Comparison of ENCODE assay signal across 16 cellular contexts in the genomic region with DNA sequence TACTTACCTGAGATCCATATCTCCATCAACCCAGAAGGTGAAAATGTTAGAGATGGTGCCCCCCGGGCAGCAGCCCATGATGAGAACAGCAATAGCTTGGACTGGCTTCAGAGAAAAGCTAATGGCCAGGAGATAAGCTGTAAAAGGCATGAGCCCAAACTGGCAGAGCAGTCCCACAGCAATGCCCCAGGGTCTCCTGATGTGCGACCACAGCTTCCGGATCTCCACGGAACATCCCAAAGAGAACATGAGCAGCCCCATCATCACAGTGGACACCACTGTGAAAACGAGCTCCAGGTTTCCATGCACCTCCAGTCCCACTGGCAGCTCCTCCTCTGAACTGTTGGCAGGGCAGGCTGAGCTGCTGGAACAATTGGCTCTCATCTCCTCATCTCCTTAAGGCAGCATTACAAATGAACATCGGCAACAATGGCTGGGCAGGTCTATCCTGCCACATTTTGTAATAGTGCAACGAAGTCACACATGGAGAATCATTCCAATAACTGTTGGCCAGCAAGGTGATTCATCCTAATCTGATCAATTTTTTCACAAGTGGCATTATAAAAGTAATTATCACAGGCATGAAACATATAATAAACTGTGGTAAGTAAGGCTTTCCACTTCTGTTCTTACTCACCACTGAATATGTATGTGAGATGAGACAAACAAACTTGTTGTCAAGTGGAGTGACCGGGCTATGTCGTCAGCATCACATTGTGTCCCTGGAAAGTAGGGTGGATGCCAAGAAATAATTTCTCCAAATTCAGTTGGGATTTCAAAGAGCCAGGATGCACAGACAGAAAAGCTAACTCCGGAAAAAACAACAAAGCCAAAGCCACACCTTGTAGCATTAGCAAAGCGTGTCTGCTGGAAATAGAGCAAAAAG. TPM values are rescaled to one million over a fixed set of nuclear protein-coding genes. Genes with fewer than 3 reads are reported as not detected.
A peak's percentile ranks its signal among the peaks of the same experiment; 100 is the strongest.
DNase-seq lines count a peak whose midpoint lies in the region; ATAC-seq and TF ChIP-seq lines count a peak whose summit lies in the region.
"Had no signal": no experiment of that assay in that cellular context is flagged by ENCODE, and none has a peak within 500 bp of the region (broad histone marks: within the 10 kb centered on the region; RNA-seq: fewer than 3 reads in every experiment).

A gene with protein sequence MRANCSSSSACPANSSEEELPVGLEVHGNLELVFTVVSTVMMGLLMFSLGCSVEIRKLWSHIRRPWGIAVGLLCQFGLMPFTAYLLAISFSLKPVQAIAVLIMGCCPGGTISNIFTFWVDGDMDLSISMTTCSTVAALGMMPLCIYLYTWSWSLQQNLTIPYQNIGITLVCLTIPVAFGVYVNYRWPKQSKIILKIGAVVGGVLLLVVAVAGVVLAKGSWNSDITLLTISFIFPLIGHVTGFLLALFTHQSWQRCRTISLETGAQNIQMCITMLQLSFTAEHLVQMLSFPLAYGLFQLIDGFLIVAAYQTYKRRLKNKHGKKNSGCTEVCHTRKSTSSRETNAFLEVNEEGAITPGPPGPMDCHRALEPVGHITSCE (minus strand): TSS at position 653 of the 886 bp plus-strand sequence. CDS start 269 bp downstream, at position 384.

- no peak for TF ChIP-seq POLR2A in vagina (IDR thresholded peaks at IDR 0.05)

- WGBS in neuronal stem cell (ENCODE audit: extremely low coverage in 2 of 2, insufficient read length in 2 of 2, insufficient replicate concordance in 1 of 2), 2 donors, result no CpG with 5 or more reads among the region's 11 CpGs

- H3K18ac ChIP-seq in neuronal stem cell (ENCODE audit: low read length), result peak within 1 kb of the TSS; percentile 81

- intact Hi-C loops in vagina (cut with DNase I), result no loop called here
- intact Hi-C loops in activated CD4-positive, alpha-beta T cell treated with anti-CD3 and anti-CD28 coated beads for 36 hours (cut with DNase I, micrococcal nuclease), result no loop called here

- H3K4me2 ChIP-seq in neuronal stem cell (ENCODE audit: insufficient read depth, low read length, poor library complexity, severe bottlenecking), result no peak within 1 kb of the TSS

- H3K4me3 Mint-ChIP-seq in activated CD4-positive, alpha-beta T cell treated with anti-CD3 and anti-CD28 coated beads for 36 hours, result no peak within 1 kb of the TSS
- H3K4me3 Mint-ChIP-seq: CD8-positive, alpha-beta T cell; stimulated activated naive CD8-positive, alpha-beta T cell treated with anti-CD3 and anti-CD28 coated beads, Interleukin-15, Interleukin-2, amounts not matched to agents 100 ng/mL and 50 ng/mL, for 24 hours had no signal

- no peak within 1 kb of the TSS for H3K27ac Mint-ChIP-seq in activated CD4-positive, alpha-beta T cell treated with anti-CD3 and anti-CD28 coated beads for 36 hours
- H3K27ac Mint-ChIP-seq: CD8-positive, alpha-beta T cell; stimulated activated naive CD8-positive, alpha-beta T cell treated with anti-CD3 and anti-CD28 coated beads, Interleukin-15, Interleukin-2, amounts not matched to agents 100 ng/mL and 50 ng/mL, for 24 hours had no signal

- no peaks in the 10 kb centered on the region for H3K36me3 ChIP-seq in adipocyte (ENCODE audit: control insufficient read depth, insufficient read depth, low read length, severe bottlenecking)
- no peaks in the 10 kb centered on the region for H3K36me3 ChIP-seq in neuronal stem cell (replicated peaks in 1 of 2; ENCODE audit: control insufficient read depth in 2 of 2, insufficient read depth in 2 of 2, low read length in 2 of 2)
- H3K36me3 ChIP-seq in vagina, result no peaks in the 10 kb centered on the region

- no peak within 1 kb of the TSS for H3K14ac ChIP-seq in neuronal stem cell (ENCODE audit: low read length)

- H3K9me3 Mint-ChIP-seq in activated CD4-positive, alpha-beta T cell treated with anti-CD3 and anti-CD28 coated beads for 36 hours (ENCODE audit: low read depth), result no peaks in the 10 kb centered on the region
- H3K9me3 Mint-ChIP-seq: CD8-positive, alpha-beta T cell; stimulated activated naive CD8-positive, alpha-beta T cell treated with anti-CD3 and anti-CD28 coated beads, Interleukin-15, Interleukin-2, amounts not matched to agents 100 ng/mL and 50 ng/mL, for 24 hours had no signal

- TF ChIP-seq CTCF in fibroblast of mammary gland (conservative IDR thresholded peaks at IDR 0.05; ENCODE audit: control insufficient read depth, insufficient read depth, low read depth, low read length), result no peak
- no peak for TF ChIP-seq CTCF in vagina (IDR thresholded peaks at IDR 0.05)

- CTCF ChIA-PET in activated CD4-positive, alpha-beta T cell treated with anti-CD3 and anti-CD28 coated beads for 36 hours (lab: Charles Lee), result interaction anchor here (1.2 kb wide), 1 partner anchor 21 kb away, joined by 3 read pairs; no protein-coding TSS in a partner anchor

- H2AK5ac ChIP-seq in neuronal stem cell (ENCODE audit: low read depth, low read length), result no peak within 1 kb of the TSS

- no peak within 1 kb of the TSS for H2AFZ ChIP-seq in neuronal stem cell (ENCODE audit: low read length)

- peaks cover 6% of the 10 kb centered on the region for H3K27me3 Mint-ChIP-seq in activated CD4-positive, alpha-beta T cell treated with anti-CD3 and anti-CD28 coated beads for 36 hours

- H3K36me3 Mint-ChIP-seq in activated CD4-positive, alpha-beta T cell treated with anti-CD3 and anti-CD28 coated beads for 36 hours (ENCODE audit: low read depth), result no peaks in the 10 kb centered on the region
- H3K36me3 Mint-ChIP-seq: CD8-positive, alpha-beta T cell had no signal

- no peak within 1 kb of the TSS for H3K27ac ChIP-seq in neuronal stem cell (replicated peaks; ENCODE audit: low read length)
- H3K27ac ChIP-seq in vagina, result peak within 1 kb of the TSS; percentile 72

- H2BK5ac ChIP-seq in neuronal stem cell (ENCODE audit: low read length), result no peak within 1 kb of the TSS

- POLR2A ChIA-PET in activated CD4-positive, alpha-beta T cell treated with anti-CD3 and anti-CD28 coated beads for 36 hours (lab: Charles Lee), result interaction anchor here (0.7 kb wide), 1 partner anchor 355 kb away, joined by 3 read pairs; no protein-coding TSS in a partner anchor

- no peak for DNase-seq in adipocyte (ENCODE audit: low read depth)
- peak; percentile 37 for DNase-seq in fibroblast of mammary gland (ENCODE audit: low read depth)
- no peak for DNase-seq in neuronal stem cell (ENCODE audit: low spot score)
- no peak for DNase-seq in vagina (ENCODE audit: extremely low spot score in 2 of 2)
- no peak for DNase-seq in activated CD4-positive, CD25-positive, alpha-beta regulatory T cell treated with anti-CD3 and anti-CD28 coated beads, Interleukin-2, amount 50 U/mL, for 72 hours
- DNase-seq in activated CD4-positive, alpha-beta T cell treated with anti-CD3 and anti-CD28 coated beads for 36 hours, result no peak
- DNase-seq in stimulated activated CD4-positive, alpha-beta T cell treated with anti-CD3 and anti-CD28 coated beads, Interleukin-1b, Interleukin-23, amount 100 ng/mL, for 48 hours, result no peak
- DNase-seq: CD8-positive, alpha-beta T cell; central memory CD4-positive, alpha-beta T cell; KG1; NCI-H1694; NK-92 treated with Interleukin-12 subunit alpha and Interleukin-12 subunit beta, amount 100 ng/mL, for 24 hours; SHP77 had no signal

- H3K9ac ChIP-seq in adipocyte (ENCODE audit: low read length) (peak within 1 kb of the TSS; percentile 21), neuronal stem cell (ENCODE audit: low read depth, low read length, poor library complexity) (no peak within 1 kb of the TSS)

- no peak for ATAC-seq in activated CD4-positive, alpha-beta T cell treated with anti-CD3 and anti-CD28 coated beads for 36 hours
- ATAC-seq: CD8-positive, alpha-beta T cell had no signal

- no peak within 1 kb of the TSS for H3K4ac ChIP-seq in neuronal stem cell (ENCODE audit: low read length)

- no peak within 1 kb of the TSS for H4K91ac ChIP-seq in neuronal stem cell (ENCODE audit: low read depth, low read length, poor library complexity)

- H3K4me3 ChIP-seq in adipocyte (ENCODE audit: low read length), result peak within 1 kb of the TSS; percentile 44
- no peak within 1 kb of the TSS for H3K4me3 ChIP-seq in fibroblast of mammary gland (ENCODE audit: control insufficient read depth, low read depth, low read length)
- H3K4me3 ChIP-seq in neuronal stem cell (ENCODE audit: low read length in 2 of 2), result no peak within 1 kb of the TSS
- H3K4me3 ChIP-seq in vagina, result peak within 1 kb of the TSS; percentile 31 to 32

- H3K4me1 ChIP-seq in adipocyte (ENCODE audit: control insufficient read depth, insufficient read depth, low read length) (peaks cover 28% of the 10 kb centered on the region), neuronal stem cell (ENCODE audit: control insufficient read depth in 2 of 2, insufficient read depth in 1 of 2, low read depth in 1 of 2, low read length in 2 of 2) (peaks cover 3% of the 10 kb centered on the region in 2 donors), vagina (peaks cover 41% of the 10 kb centered on the region)

- H2BK15ac ChIP-seq in neuronal stem cell (ENCODE audit: low read length), result no peak within 1 kb of the TSS

- H2BK120ac ChIP-seq in neuronal stem cell (ENCODE audit: low read depth, low read length), result no peak within 1 kb of the TSS

- H3K27me3 ChIP-seq in adipocyte (replicated peaks; ENCODE audit: control insufficient read depth, insufficient read depth, low read length), result no peaks in the 10 kb centered on the region
- peaks cover 0 to 5% (median 0%) of the 10 kb centered on the region in 3 experiments for H3K27me3 ChIP-seq in neuronal stem cell (ENCODE audit: control insufficient read depth in 3 of 3, insufficient read depth in 3 of 3, low read depth in 1 of 3, low read length in 3 of 3)
- no peaks in the 10 kb centered on the region for H3K27me3 ChIP-seq in vagina

- H3K4me1 Mint-ChIP-seq in activated CD4-positive, alpha-beta T cell treated with anti-CD3 and anti-CD28 coated beads for 36 hours, result no peaks in the 10 kb centered on the region

- no peak within 1 kb of the TSS for H4K8ac ChIP-seq in neuronal stem cell (ENCODE audit: low read depth, low read length)

- H2BK12ac ChIP-seq in neuronal stem cell (ENCODE audit: low read length), result no peak within 1 kb of the TSS

- no peaks in the 10 kb centered on the region for H3K79me1 ChIP-seq in neuronal stem cell (ENCODE audit: low read depth, low read length)

- H3K23ac ChIP-seq in neuronal stem cell (ENCODE audit: low read depth, low read length, poor library complexity), result no peak within 1 kb of the TSS

- H3K9me3 ChIP-seq in adipocyte (ENCODE audit: control insufficient read depth, low read length), result no peaks in the 10 kb centered on the region
- peaks cover 0 to 3% of the 10 kb centered on the region in 2 donors for H3K9me3 ChIP-seq in neuronal stem cell (replicated peaks in 1 of 2; ENCODE audit: control insufficient read depth in 2 of 2, insufficient read depth in 1 of 2, low read depth in 1 of 2, low read length in 2 of 2)
- H3K9me3 ChIP-seq in vagina, result no peaks in the 10 kb centered on the region

RNA-seq across cellular contexts. Expression of the gene that starts here (rescaled TPM):
- polyA plus RNA-seq in neuronal stem cell (2013, experiment 1 of 2), result 0.04 TPM
- 0.03 TPM for polyA plus RNA-seq in neuronal stem cell (2013, experiment 2 of 2)
- 28.2 TPM for total RNA-seq in vagina
- not detected for total RNA-seq in activated CD4-positive, alpha-beta T cell treated with anti-CD3 and anti-CD28 coated beads for 36 hours
- total RNA-seq: CD8-positive, alpha-beta T cell; epithelial cell of proximal tubule; G401 had no signal

Comparison
In these comparisons a context has a peak if more than half of its experiments do, and no peak if none do; other contexts are left out.
1. RNA of the gene that starts here (total RNA-seq): 28.2 TPM in vagina (single experiment); not detected in activated CD4-positive, alpha-beta T cell treated with anti-CD3 and anti-CD28 coated beads for 36 hours; every median in the first group is over 10 times any median in the second.
2. H3K4me3 ChIP-seq: peak in adipocyte (single experiment) and vagina (2 of 2); none in fibroblast of mammary gland (single experiment) and neuronal stem cell (0 of 2).